Comparison of ENCODE assay signal across 15 cellular contexts in the genomic region with DNA sequence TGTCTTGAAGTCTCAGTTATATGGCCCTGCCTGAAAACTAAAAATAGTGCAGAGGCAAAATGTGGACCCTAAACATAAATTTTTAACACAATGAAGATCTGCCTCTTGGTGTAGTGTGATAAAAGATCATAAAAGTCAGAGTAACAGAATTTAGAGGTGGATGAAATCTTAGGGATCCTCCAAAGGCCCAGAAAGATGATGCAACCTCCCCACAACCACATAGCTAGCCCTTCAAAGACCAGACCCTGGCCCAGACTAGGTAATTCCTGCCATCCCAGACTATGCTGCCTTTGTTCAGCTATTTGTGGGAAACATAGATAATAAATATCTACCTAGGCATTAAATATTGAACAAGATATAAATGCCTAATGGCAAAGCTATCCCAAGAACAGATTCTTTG. TPM values are rescaled to one million over a fixed set of nuclear protein-coding genes. Genes with fewer than 3 reads are reported as not detected.
DNase-seq lines count a peak whose midpoint lies in the region; ATAC-seq, FAIRE-seq and TF ChIP-seq lines count a peak whose summit lies in the region.
"Had no signal": no experiment of that assay in that cellular context is flagged by ENCODE, and none has a peak within 500 bp of the region (broad histone marks: within the 10 kb centered on the region; RNA-seq: fewer than 3 reads in every experiment).

No MANE protein-coding gene starts in this region.

- no peaks in the 10 kb centered on the region for H3K27me3 Mint-ChIP-seq in T-helper 1 cell treated with Interleukin-12 subunit alpha and Interleukin-12 subunit beta and Interleukin-4 antibody, amounts not matched to agents 30 μg/mL and 1 μg/mL, for 36 hours (ENCODE audit: low read depth)
- no peaks in the 10 kb centered on the region for H3K27me3 Mint-ChIP-seq in CD8-positive, alpha-beta T cell (ENCODE audit: low read depth)
- no peaks in the 10 kb centered on the region for H3K27me3 Mint-ChIP-seq in activated naive CD8-positive, alpha-beta T cell treated with anti-CD3 and anti-CD28 coated beads, Interleukin-2, amount 50 U/mL, for 24 hours

- intact Hi-C loops in CD8-positive, alpha-beta T cell (cut with DNase I, micrococcal nuclease) = loop anchor here (5.0 kb wide), 4 partner anchors 42 to 642 kb away; no protein-coding TSS in a partner anchor
- intact Hi-C loops in gastrocnemius medialis (cut with DNase I; ENCODE audit: low total_unique reads) = no loop called here

- no peaks in the 10 kb centered on the region for H3K36me3 ChIP-seq in CD8-positive, alpha-beta T cell (ENCODE audit: insufficient read depth, low read length)
- no peaks in the 10 kb centered on the region for H3K36me3 ChIP-seq in gastrocnemius medialis
- H3K36me3 ChIP-seq: prostate gland had no signal

- H3K4me3 Mint-ChIP-seq in T-helper 1 cell treated with Interleukin-12 subunit alpha and Interleukin-12 subunit beta and Interleukin-4 antibody, amounts not matched to agents 30 μg/mL and 1 μg/mL, for 36 hours = no peak overlapping the region
- peak overlapping the region; percentile 42 for H3K4me3 Mint-ChIP-seq in CD8-positive, alpha-beta T cell
- no peak overlapping the region for H3K4me3 Mint-ChIP-seq in activated naive CD8-positive, alpha-beta T cell treated with anti-CD3 and anti-CD28 coated beads, Interleukin-2, amount 50 U/mL, for 24 hours

- CTCF ChIA-PET in CD8-positive, alpha-beta T cell (lab: Charles Lee) = interaction anchor here (0.9 to 1.7 kb wide), 5 partner anchors 9 to 203 kb away, joined by 3 to 8 read pairs (median 3); no protein-coding TSS in a partner anchor

- peak overlapping the region; percentile 36 for H3K27ac Mint-ChIP-seq in T-helper 1 cell treated with Interleukin-12 subunit alpha and Interleukin-12 subunit beta and Interleukin-4 antibody, amounts not matched to agents 30 μg/mL and 1 μg/mL, for 36 hours
- peak overlapping the region; percentile 82 for H3K27ac Mint-ChIP-seq in CD8-positive, alpha-beta T cell
- H3K27ac Mint-ChIP-seq in activated naive CD8-positive, alpha-beta T cell treated with anti-CD3 and anti-CD28 coated beads, Interleukin-2, amount 50 U/mL, for 24 hours = peak overlapping the region; percentile 61

- H3K9me3 Mint-ChIP-seq in T-helper 1 cell treated with Interleukin-12 subunit alpha and Interleukin-12 subunit beta and Interleukin-4 antibody, amounts not matched to agents 30 μg/mL and 1 μg/mL, for 36 hours = no peaks in the 10 kb centered on the region
- H3K9me3 Mint-ChIP-seq in CD8-positive, alpha-beta T cell = no peaks in the 10 kb centered on the region
- H3K9me3 Mint-ChIP-seq in activated naive CD8-positive, alpha-beta T cell treated with anti-CD3 and anti-CD28 coated beads, Interleukin-2, amount 50 U/mL, for 24 hours = no peaks in the 10 kb centered on the region

- H3K9me3 ChIP-seq in CD8-positive, alpha-beta T cell (ENCODE audit: low read length) = no peaks in the 10 kb centered on the region
- no peaks in the 10 kb centered on the region for H3K9me3 ChIP-seq in gastrocnemius medialis
- H3K9me3 ChIP-seq: prostate gland had no signal

- no peak for ATAC-seq in CD8-positive, alpha-beta T cell
- no peak for ATAC-seq in activated naive CD8-positive, alpha-beta T cell treated with anti-CD3 and anti-CD28 coated beads, Interleukin-2, amount 50 U/mL, for 24 hours
- ATAC-seq in gastrocnemius medialis = no peak

- TF ChIP-seq POLR2A in gastrocnemius medialis (IDR thresholded peaks at IDR 0.05) = no peak

- H3K4me3 ChIP-seq in CD8-positive, alpha-beta T cell (ENCODE audit: low read depth, low read length) = no peak overlapping the region
- peak overlapping the region in 3 of 4 donors; percentile 3 to 17 (median 15) for H3K4me3 ChIP-seq in gastrocnemius medialis
- H3K4me3 ChIP-seq: prostate gland had no signal

- DNase-seq in T-helper 1 cell = no peak
- DNase-seq in CD8-positive, alpha-beta T cell = no peak
- no peak for DNase-seq in activated naive CD8-positive, alpha-beta T cell treated with anti-CD3 and anti-CD28 coated beads, Interleukin-2, amount 50 U/mL, for 24 hours
- DNase-seq in gastrocnemius medialis = no peak
- no peak for DNase-seq in urothelium cell line (ENCODE audit: low spot score)
- no peak for DNase-seq in superior temporal gyrus (ENCODE audit: extremely low spot score)
- no peak for DNase-seq in stimulated activated CD4-positive, alpha-beta T cell treated with anti-CD3 and anti-CD28 coated beads, Interleukin-1b, Interleukin-23, amount 100 ng/mL, for 48 hours
- DNase-seq: 8988T, cerebellar nuclear complex, kidney glomerular epithelial cell, NCI-H1092 treated with DMSO at 0.1 percent for 48 hours, NCI-H2171 treated with DMSO at 0.1 percent for 48 hours had no signal

- H3K27me3 ChIP-seq in CD8-positive, alpha-beta T cell (ENCODE audit: insufficient read depth, low read length) = no peaks in the 10 kb centered on the region
- no peaks in the 10 kb centered on the region for H3K27me3 ChIP-seq in gastrocnemius medialis

- peaks cover 35% of the 10 kb centered on the region for H3K4me1 Mint-ChIP-seq in T-helper 1 cell treated with Interleukin-12 subunit alpha and Interleukin-12 subunit beta and Interleukin-4 antibody, amounts not matched to agents 30 μg/mL and 1 μg/mL, for 36 hours (ENCODE audit: low read depth)
- H3K4me1 Mint-ChIP-seq in CD8-positive, alpha-beta T cell (ENCODE audit: low read depth) = peaks cover 79% of the 10 kb centered on the region
- H3K4me1 Mint-ChIP-seq in activated naive CD8-positive, alpha-beta T cell treated with anti-CD3 and anti-CD28 coated beads, Interleukin-2, amount 50 U/mL, for 24 hours = peaks cover 80% of the 10 kb centered on the region

- H3K27ac ChIP-seq in CD8-positive, alpha-beta T cell (ENCODE audit: low read depth, low read length) = peak overlapping the region; percentile 10
- H3K27ac ChIP-seq in gastrocnemius medialis = peak overlapping the region; percentile 78 to 100 (median 86)

- peaks cover 62% of the 10 kb centered on the region for H3K4me1 ChIP-seq in CD8-positive, alpha-beta T cell (ENCODE audit: insufficient read depth, low read length)
- peaks cover 99 to 100% of the 10 kb centered on the region in 2 donors for H3K4me1 ChIP-seq in gastrocnemius medialis

- POLR2A ChIA-PET in CD8-positive, alpha-beta T cell (lab: Charles Lee) = interaction anchor here (1.2 to 11.3 kb wide), 4 partner anchors 9 to 19 kb away, joined by 5 to 102 read pairs (median 8); partner anchors contain the start of gene KLF9

- TF ChIP-seq CTCF in CD8-positive, alpha-beta T cell (IDR thresholded peaks at IDR 0.05) = no peak
- TF ChIP-seq CTCF in gastrocnemius medialis (IDR thresholded peaks at IDR 0.05 in 4 of 5, conservative IDR thresholded peaks at IDR 0.05 in 1 of 5) = no peak

- in situ Hi-C loops in gastrocnemius medialis (cut with MboI; ENCODE audit: low sequenced_read_pairs in 4 of 4) = no loop called here

- FAIRE-seq in urothelium cell line (lab: Jason Lieb, UNC) = no peak
- FAIRE-seq: GM18507 had no signal

- no peaks in the 10 kb centered on the region for H3K36me3 Mint-ChIP-seq in T-helper 1 cell treated with Interleukin-12 subunit alpha and Interleukin-12 subunit beta and Interleukin-4 antibody, amounts not matched to agents 30 μg/mL and 1 μg/mL, for 36 hours (ENCODE audit: low read depth)
- H3K36me3 Mint-ChIP-seq in CD8-positive, alpha-beta T cell = no peaks in the 10 kb centered on the region
- no peaks in the 10 kb centered on the region for H3K36me3 Mint-ChIP-seq in activated naive CD8-positive, alpha-beta T cell treated with anti-CD3 and anti-CD28 coated beads, Interleukin-2, amount 50 U/mL, for 24 hours (ENCODE audit: low read depth)

RNA-seq across cellular contexts. Expression of gene KLF9, which starts 15.3 kb away (rescaled TPM):
- total RNA-seq in CD8-positive, alpha-beta T cell = 10 to 100 TPM; 84.0 to 87.1 TPM
- total RNA-seq in gastrocnemius medialis = 100 to 1,000 TPM; 122 to 174 (median 169) TPM
